12 cellular contexts compared by ENCODE assay signal in the genomic region with DNA sequence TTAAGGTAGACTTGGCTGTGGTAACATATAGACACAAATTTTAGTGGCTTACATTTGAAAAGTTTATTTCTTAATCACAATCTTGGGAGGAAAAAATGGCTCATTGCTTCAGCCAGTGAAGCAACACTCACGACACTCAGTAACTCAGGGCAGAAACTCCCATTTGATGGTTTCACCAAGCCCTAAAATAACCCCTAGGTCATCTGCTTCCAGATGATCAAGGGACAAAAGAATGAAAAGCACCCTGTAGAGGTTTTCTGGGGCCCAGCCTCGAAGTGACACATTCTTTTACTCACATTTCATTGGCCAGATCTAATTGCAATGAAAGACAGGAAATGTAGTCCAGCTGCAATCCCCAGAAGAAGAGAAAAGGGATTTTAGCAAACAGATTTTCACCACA.
DNase-seq lines count a peak whose midpoint lies in the region; ATAC-seq, FAIRE-seq and TF ChIP-seq lines count a peak whose summit lies in the region.
"Had no signal": no experiment of that assay in that cellular context is flagged by ENCODE, and none has a peak within 500 bp of the region (broad histone marks: within the 10 kb centered on the region; RNA-seq: fewer than 3 reads in every experiment).

No MANE protein-coding gene starts in this region.

- no peaks in the 10 kb centered on the region for H3K4me1 ChIP-seq in psoas muscle

- peak; percentile 81 for FAIRE-seq in RCC 7860 (lab: Jason Lieb, UNC)

- no peak overlapping the region for H3K27ac ChIP-seq in psoas muscle

- no peaks in the 10 kb centered on the region for H3K36me3 ChIP-seq in psoas muscle (ENCODE audit: insufficient read depth in 1 of 2, low read depth in 1 of 2)

- no peak for TF ChIP-seq CTCF in fibroblast of villous mesenchyme (IDR thresholded peaks at IDR 0.05; ENCODE audit: insufficient read depth, low read depth, low read length)
- TF ChIP-seq CTCF in psoas muscle (IDR thresholded peaks at IDR 0.05): no peak

- no peaks in the 10 kb centered on the region for H3K27me3 ChIP-seq in psoas muscle (ENCODE audit: insufficient read depth in 3 of 3, low read length in 2 of 3)

- no peaks in the 10 kb centered on the region for H3K9me3 ChIP-seq in psoas muscle

- intact Hi-C loops in psoas muscle (cut with DNase I): no loop called here

- 10 to 12% (median 10%) methylated on average over 2 of the region's 2 CpGs for WGBS in psoas muscle, 3 donors

- H3K4me3 ChIP-seq in fibroblast of villous mesenchyme (ENCODE audit: low read depth, low read length) (no peak overlapping the region), psoas muscle (no peak overlapping the region)

- ATAC-seq in psoas muscle (peak; percentile 39 to 66 (median 46)), GM18502 (IDR thresholded peaks at IDR 0.05; ENCODE audit: poor library complexity, unreplicated experiment) (no peak)
- ATAC-seq: activated T-cell treated with anti-CD3 and anti-CD28 coated beads, Interleukin-2, amount 50 U/mL, for 4 hours had no signal

- DNase-seq in ELF-1 (ENCODE audit: low read depth, low spot score) (peak; percentile 44), RCC 7860 (ENCODE audit: low spot score) (peak; percentile 70), fibroblast of villous mesenchyme (ENCODE audit: low read depth) (peak; percentile 74), psoas muscle (peak in 1 of 2 donors; percentile 12), NCI-H1417 treated with DMSO at 0.1 percent for 48 hours (lab: John Stamatoyannopoulos, UW) (no peak)
- DNase-seq in activated CD4-positive, alpha-beta T cell treated with anti-CD3 and anti-CD28 coated beads for 4 hours: no peak
- no peak for DNase-seq in stimulated activated CD8-positive, alpha-beta memory T cell treated with anti-CD3 and anti-CD28 coated beads, Interleukin-4, amount 100 ng/mL, for 48 hours
- DNase-seq: activated T-cell treated with anti-CD3 and anti-CD28 coated beads, Interleukin-2, amount 50 U/mL, for 4 hours; DND-41; right cardiac atrium; T1000 had no signal

Comparison
In these comparisons a context has a peak if more than half of its experiments do, and no peak if none do; other contexts are left out.
1. DNase-seq: peak in ELF-1 (single experiment), RCC 7860 (single experiment) and fibroblast of villous mesenchyme (single experiment); none in activated CD4-positive, alpha-beta T cell treated with anti-CD3 and anti-CD28 coated beads for 4 hours (0 of 2), stimulated activated CD8-positive, alpha-beta memory T cell treated with anti-CD3 and anti-CD28 coated beads, Interleukin-4, amount 100 ng/mL, for 48 hours (single experiment) and NCI-H1417 treated with DMSO at 0.1 percent for 48 hours (single experiment).